25 cellular contexts compared by ENCODE assay signal in genomic region chr10:69744971-69745370, GRCh38.
"Had no signal": no experiment of that assay in that cellular context is flagged by ENCODE, and none has a peak within 500 bp of the region (broad histone marks: within the 10 kb centered on the region; RNA-seq: fewer than 3 reads in every experiment).

No MANE protein-coding gene starts in this region.

- H3K4me3 ChIP-seq: lower lobe of right lung, neural progenitor cell, right atrium auricular region, right lobe of liver, smooth muscle cell, tibial nerve, uterus had no signal

- H3K4me1 ChIP-seq: lower lobe of right lung, neural progenitor cell, parathyroid adenoma, right atrium auricular region, right lobe of liver, tibial nerve, uterus had no signal

- H3K27me3 ChIP-seq: neural progenitor cell, right atrium auricular region, right lobe of liver, tibial nerve, uterus had no signal

- H3K79me2 ChIP-seq: parathyroid adenoma had no signal

- H2AFZ ChIP-seq: neural progenitor cell, parathyroid adenoma had no signal

- H3K9ac ChIP-seq: neural progenitor cell, parathyroid adenoma had no signal

- H3K4me2 ChIP-seq: neural progenitor cell, smooth muscle cell had no signal

- ATAC-seq: left cardiac atrium, left lobe of liver, left ventricle myocardium superior, lower lobe of right lung, natural killer cell, right lobe of liver had no signal

- H3K36me3 ChIP-seq: lower lobe of right lung, neural progenitor cell, neutrophil, right atrium auricular region, right lobe of liver, tibial nerve, uterus had no signal

- DNase-seq: islet precursor cell; kidney glomerular epithelial cell; left cardiac atrium; left ventricle myocardium superior; lower lobe of right lung; naive B cell; natural killer cell; nephron progenitor cell; occipital lobe; right lobe of liver; stimulated activated CD4-positive, alpha-beta T cell treated with anti-CD3 and anti-CD28 coated beads, Interleukin-1b, Interleukin-23, amount 100 ng/mL, for 48 hours; stimulated activated CD4-positive, alpha-beta T cell treated with anti-CD3 and anti-CD28 coated beads, Interleukin-2, amount 100 ng/mL, for 48 hours; stimulated activated CD4-positive, alpha-beta T cell treated with anti-CD3 and anti-CD28 coated beads, Interleukin-4, amount 100 ng/mL, for 4 hours; stimulated activated CD8-positive, alpha-beta memory T cell treated with anti-CD3 and anti-CD28 coated beads, Interleukin-4, amount 100 ng/mL, for 48 hours; stimulated activated naive CD4-positive, alpha-beta T cell treated with Interleukin-2 at 50 U/mL for 16 hours; stimulated activated naive CD8-positive, alpha-beta T cell treated with anti-CD3 and anti-CD28 coated beads, Interleukin-15, amount 100 ng/mL, for 72 hours; substantia nigra; uterus had no signal

- H3K27ac ChIP-seq: lower lobe of right lung, neural progenitor cell, neutrophil, parathyroid adenoma, right atrium auricular region, right lobe of liver, tibial nerve, uterus had no signal

- H3K9me3 ChIP-seq: lower lobe of right lung, neutrophil, right atrium auricular region, right lobe of liver, tibial nerve, uterus had no signal
